In genomic region chr7:27940341-27940740, GRCh38 we compare ENCODE assay signal across 18 cellular contexts.
DNase-seq lines count a peak whose midpoint lies in the region; FAIRE-seq and TF ChIP-seq lines count a peak whose summit lies in the region.
"Had no signal": no experiment of that assay in that cellular context is flagged by ENCODE, and none has a peak within 500 bp of the region (broad histone marks: within the 10 kb centered on the region; RNA-seq: fewer than 3 reads in every experiment).

No MANE protein-coding gene starts in this region.

- peaks cover 19% of the 10 kb centered on the region for H3K4me1 Mint-ChIP-seq in HFFc6 (ENCODE audit: low read depth)

- no peaks in the 10 kb centered on the region for H3K27me3 ChIP-seq in bronchial epithelial cell (ENCODE audit: control insufficient read depth, insufficient read depth, low read length)
- H3K27me3 ChIP-seq: foreskin keratinocyte, suprapubic skin had no signal

- DNase-seq in HFFc6 = no peak
- DNase-seq in bronchial epithelial cell (ENCODE audit: low read depth) = no peak
- DNase-seq in medulla oblongata (ENCODE audit: extremely low spot score) = peak; percentile 91
- peak; percentile 87 for DNase-seq in putamen (ENCODE audit: low spot score)
- no peak for DNase-seq in activated CD4-positive, alpha-beta T cell treated with anti-CD3 and anti-CD28 coated beads, Interleukin-2, amount 50 U/mL, for 1 hour
- no peak for DNase-seq in NCI-H1105 treated with DMSO at 0.1 percent for 48 hours (lab: John Stamatoyannopoulos, UW)
- no peak for DNase-seq in AG08395 (ENCODE audit: low spot score)
- DNase-seq: activated CD8-positive, alpha-beta T cell treated with anti-CD3 and anti-CD28 coated beads, Interleukin-2, amount 10 ng/mL, durations not matched to agents 7 days and 5 days; amniotic stem cell; CD8-positive, alpha-beta T cell; central memory CD4-positive, alpha-beta T cell; erythroblast; foreskin keratinocyte; kidney; NCI-H2227 treated with DMSO at 0.1 percent for 48 hours; NCI-H774 had no signal

- H3K27me3 Mint-ChIP-seq in HFFc6 (ENCODE audit: insufficient read depth) = no peaks in the 10 kb centered on the region

- H3K36me3 Mint-ChIP-seq in HFFc6 (ENCODE audit: low read depth) = 0 out of 2 replicates have a peak, but pooled peaks cover 4% of the 10 kb centered on the region

- peak; percentile 66 for FAIRE-seq in bronchial epithelial cell (lab: Jason Lieb, UNC)
- FAIRE-seq: kidney had no signal

- H3K4me3 Mint-ChIP-seq in HFFc6 = no peak overlapping the region
- H3K4me3 Mint-ChIP-seq: activated CD8-positive, alpha-beta T cell treated with anti-CD3 and anti-CD28 coated beads, Interleukin-2, amount 10 ng/mL, durations not matched to agents 7 days and 5 days; CD8-positive, alpha-beta T cell had no signal

- TF ChIP-seq CTCF in HFFc6 (IDR thresholded peaks at IDR 0.05) (no peak), bronchial epithelial cell (IDR thresholded peaks at IDR 0.05; ENCODE audit: insufficient read depth, low read length, severe bottlenecking) (no peak)

- H3K27ac Mint-ChIP-seq in HFFc6 = peak overlapping the region; percentile 17; the same call in 1 of the 2 replicates
- H3K27ac Mint-ChIP-seq: activated CD8-positive, alpha-beta T cell treated with anti-CD3 and anti-CD28 coated beads, Interleukin-2, amount 10 ng/mL, durations not matched to agents 7 days and 5 days; CD8-positive, alpha-beta T cell had no signal

- H3K9me3 Mint-ChIP-seq in HFFc6 = no peaks in the 10 kb centered on the region

- no peaks in the 10 kb centered on the region for H3K36me3 ChIP-seq in bronchial epithelial cell (ENCODE audit: control insufficient read depth, insufficient read depth, low read length)
- H3K36me3 ChIP-seq: HAP-1 had no signal

- no peak overlapping the region for H3K4me3 ChIP-seq in bronchial epithelial cell (ENCODE audit: low read depth, low read length)
- H3K4me3 ChIP-seq: HAP-1, suprapubic skin had no signal

Comparison
In these comparisons a context has a peak if more than half of its experiments do, and no peak if none do; other contexts are left out.
1. DNase-seq: peak in medulla oblongata (single experiment) and putamen (single experiment); none in HFFc6 (single experiment), bronchial epithelial cell (single experiment), activated CD4-positive, alpha-beta T cell treated with anti-CD3 and anti-CD28 coated beads, Interleukin-2, amount 50 U/mL, for 1 hour (single experiment), NCI-H1105 treated with DMSO at 0.1 percent for 48 hours (single experiment) and AG08395 (single experiment).